ENCODE assay signal across 8 cellular contexts in the genomic region with DNA sequence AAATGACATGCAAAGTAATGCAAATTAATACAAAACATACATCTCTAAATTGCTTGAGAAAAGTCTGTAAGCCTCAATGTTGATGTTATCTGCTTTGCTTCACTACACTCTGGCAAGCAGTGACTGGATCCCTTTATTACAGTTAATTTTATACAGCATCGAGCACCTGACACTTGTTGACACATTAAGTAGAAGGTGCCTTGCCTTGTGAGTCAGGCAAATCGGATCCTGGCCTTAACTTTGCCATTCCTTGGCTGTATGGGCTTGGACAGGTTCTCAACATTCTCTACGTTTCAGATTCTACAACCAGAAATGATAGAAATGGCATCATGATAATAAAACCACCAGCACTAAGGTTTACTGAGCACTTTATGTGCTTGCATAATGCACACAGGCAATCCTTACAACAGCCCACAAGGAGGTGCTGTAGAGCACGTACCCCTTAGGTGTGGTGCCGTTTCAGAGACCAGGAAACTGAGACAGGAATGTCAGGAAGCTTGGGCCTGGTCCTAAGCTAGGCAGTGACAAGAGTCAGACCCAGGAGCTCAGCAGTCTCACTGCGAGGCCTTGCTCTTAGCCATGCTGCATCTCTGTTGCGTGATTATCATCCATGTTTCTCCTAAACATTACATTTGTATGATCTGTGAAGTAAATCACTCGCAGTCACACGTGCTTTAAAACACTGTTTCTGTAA. TPM values are rescaled to one million over a fixed set of nuclear protein-coding genes. Genes with fewer than 3 reads are reported as not detected.
DNase-seq lines count a peak whose midpoint lies in the region; ATAC-seq lines count a peak whose summit lies in the region.

No MANE protein-coding gene starts in this region.

- H3K36me3 ChIP-seq in Karpas-422 (ENCODE audit: insufficient read depth, low read length): no peaks in the 10 kb centered on the region

- peak overlapping the region; percentile 86 for H3K27ac Mint-ChIP-seq in T-helper 17 cell

- no peak overlapping the region for H2AFZ ChIP-seq in Karpas-422 (ENCODE audit: low read length)

- H3K27me3 Mint-ChIP-seq in T-helper 17 cell: peaks cover 23% of the 10 kb centered on the region

- H3K4me3 ChIP-seq in Karpas-422 (ENCODE audit: low read length): no peak overlapping the region

- no peaks in the 10 kb centered on the region for H3K9me3 ChIP-seq in Karpas-422 (ENCODE audit: low read length)
- no peaks in the 10 kb centered on the region for H3K9me3 ChIP-seq in T-helper 17 cell (ENCODE audit: control insufficient read depth, low read length, poor library complexity, severe bottlenecking)

- no peaks in the 10 kb centered on the region for H3K79me2 ChIP-seq in Karpas-422 (ENCODE audit: low read length)

- no peak overlapping the region for H3K4me2 ChIP-seq in Karpas-422 (ENCODE audit: low read depth, low read length, poor library complexity, severe bottlenecking)

- no peaks in the 10 kb centered on the region for H3K27me3 ChIP-seq in Karpas-422 (ENCODE audit: low read length)

- peak overlapping the region; percentile 93 for H3K4me3 Mint-ChIP-seq in T-helper 17 cell

- H3K27ac ChIP-seq in Karpas-422 (ENCODE audit: low read length): no peak overlapping the region

- no peaks in the 10 kb centered on the region for H3K9me2 ChIP-seq in Karpas-422 (replicated peaks; ENCODE audit: insufficient read depth, low read length)

- ATAC-seq in T-helper 17 cell (peak; percentile 52), HG03342 (IDR thresholded peaks at IDR 0.05; ENCODE audit: unreplicated experiment) (no peak)

- H3K4me1 ChIP-seq in Karpas-422 (ENCODE audit: low read length): no peaks in the 10 kb centered on the region

- H3K4me1 Mint-ChIP-seq in T-helper 17 cell: peaks cover 57% of the 10 kb centered on the region

- H4K20me1 ChIP-seq in Karpas-422 (ENCODE audit: insufficient read depth, low read depth, low read length): no peaks in the 10 kb centered on the region

- DNase-seq in EL (peak; percentile 74), Karpas-422 (peak; percentile 79), T-helper 17 cell (peak; percentile 22 to 40 (median 37)), astrocyte of the hippocampus (ENCODE audit: low read depth, low spot score) (peak; percentile 56), iPS-NIHi11 (ENCODE audit: low spot score) (peak; percentile 66), foreskin melanocyte (no peak)
- DNase-seq in stimulated activated CD4-positive, alpha-beta T cell treated with anti-CD3 and anti-CD28 coated beads, TNF-alpha, amount 100 ng/mL, for 1 hour (ENCODE audit: low read depth in 3 of 3, low spot score in 1 of 3): peak in 2 of 3 donors; percentile 29 to 37

- peaks cover 4% of the 10 kb centered on the region for H3K36me3 Mint-ChIP-seq in T-helper 17 cell (ENCODE audit: low read depth)

- H3K9ac ChIP-seq in Karpas-422 (ENCODE audit: low read length): no peak overlapping the region

RNA-seq across cellular contexts. Expression of a gene that starts 2.6 kb away (rescaled TPM):
- total RNA-seq in Karpas-422 (2014; rRNA removed; shearing (Covaris generic); ENCODE audit: low replicate concordance): not detected in 2 replicates
- total RNA-seq in T-helper 17 cell: 1 to 10 TPM; 4.9 to 5.3 TPM
